ENCODE assay signal across 27 cellular contexts in genomic region chr12:131920902-131921840, GRCh38. TPM values are rescaled to one million over a fixed set of nuclear protein-coding genes. Genes with fewer than 3 reads are reported as not detected.
DNase-seq lines count a peak whose midpoint lies in the region; ATAC-seq and TF ChIP-seq lines count a peak whose summit lies in the region.
"Had no signal": no experiment of that assay in that cellular context is flagged by ENCODE, and none has a peak within 500 bp of the region (broad histone marks: within the 10 kb centered on the region; RNA-seq: fewer than 3 reads in every experiment).

No MANE protein-coding gene starts in this region.

- H3K4me1 ChIP-seq in left ventricle myocardium inferior = peaks cover 53% of the 10 kb centered on the region
- H3K4me1 ChIP-seq in neutrophil (ENCODE audit: control insufficient read depth in 1 of 2, insufficient read depth in 1 of 2, low read depth in 1 of 2, low read length in 1 of 2) = no peaks in the 10 kb centered on the region
- no peaks in the 10 kb centered on the region for H3K4me1 ChIP-seq in CD8-positive, alpha-beta T cell (ENCODE audit: insufficient read depth, low read length)
- H3K4me1 ChIP-seq: uterus had no signal

- intact Hi-C loops in CD14-positive monocyte (cut with micrococcal nuclease) = no loop called here
- intact Hi-C loops in left ventricle myocardium inferior (cut with micrococcal nuclease) = no loop called here
- intact Hi-C loops in CD8-positive, alpha-beta T cell (cut with DNase I, micrococcal nuclease) = no loop called here

- no peak for TF ChIP-seq CTCF in CD14-positive monocyte (IDR thresholded peaks at IDR 0.05)
- TF ChIP-seq CTCF in left ventricle myocardium inferior (IDR thresholded peaks at IDR 0.05; ENCODE audit: borderline replicate concordance) = no peak
- TF ChIP-seq CTCF in neutrophil (IDR thresholded peaks at IDR 0.05) = no peak
- no peak for TF ChIP-seq CTCF in CD8-positive, alpha-beta T cell (IDR thresholded peaks at IDR 0.05)

- POLR2A ChIA-PET in CD8-positive, alpha-beta T cell (lab: Charles Lee) = no interaction called here

- H3K27me3 Mint-ChIP-seq in CD14-positive monocyte (ENCODE audit: low read depth in 3 of 3) = peaks cover 0 to 4% (median 0%) of the 10 kb centered on the region in 3 donors
- H3K27me3 Mint-ChIP-seq in T-helper 17 cell = no peaks in the 10 kb centered on the region
- no peaks in the 10 kb centered on the region for H3K27me3 Mint-ChIP-seq in CD8-positive, alpha-beta T cell (ENCODE audit: low read depth)
- H3K27me3 Mint-ChIP-seq: activated CD8-positive, alpha-beta T cell treated with anti-CD3 and anti-CD28 coated beads for 36 hours; naive thymus-derived CD8-positive, alpha-beta T cell had no signal

- CTCF ChIA-PET in CD8-positive, alpha-beta T cell (lab: Charles Lee) = no interaction called here

- peaks cover 17% of the 10 kb centered on the region for H3K4me1 Mint-ChIP-seq in CD14-positive monocyte
- H3K4me1 Mint-ChIP-seq in T-helper 17 cell = no peaks in the 10 kb centered on the region
- H3K4me1 Mint-ChIP-seq in CD8-positive, alpha-beta T cell (ENCODE audit: low read depth) = peaks cover 7% of the 10 kb centered on the region

- H3K36me3 ChIP-seq in left ventricle myocardium inferior (peaks cover 55% of the 10 kb centered on the region), neutrophil (peaks cover 73% of the 10 kb centered on the region)
- no peaks in the 10 kb centered on the region for H3K36me3 ChIP-seq in CD8-positive, alpha-beta T cell (ENCODE audit: insufficient read depth, low read length)
- H3K36me3 ChIP-seq: uterus had no signal

- H3K36me3 Mint-ChIP-seq in CD14-positive monocyte (peaks cover 36 to 52% of the 10 kb centered on the region in 2 donors), T-helper 17 cell (ENCODE audit: low read depth) (no peaks in the 10 kb centered on the region)
- peaks cover 19% of the 10 kb centered on the region for H3K36me3 Mint-ChIP-seq in CD8-positive, alpha-beta T cell
- H3K36me3 Mint-ChIP-seq: activated naive CD4-positive, alpha-beta T cell treated with anti-CD3 and anti-CD28 coated beads, Interleukin-2, amount 50 U/mL, for 72 hours had no signal

- H3K27ac ChIP-seq in left ventricle myocardium inferior (replicated peaks) (peak overlapping the region; percentile 87), neutrophil (peak overlapping the region; percentile 50)
- no peak overlapping the region for H3K27ac ChIP-seq in CD8-positive, alpha-beta T cell (ENCODE audit: low read depth, low read length)
- H3K27ac ChIP-seq: coronary artery, epithelial cell of prostate, PC-9, uterus had no signal

- H3K4me3 ChIP-seq in left ventricle myocardium inferior = no peak overlapping the region
- no peak overlapping the region for H3K4me3 ChIP-seq in neutrophil (ENCODE audit: low read depth in 1 of 2, low read length in 1 of 2)
- H3K4me3 ChIP-seq in CD8-positive, alpha-beta T cell (ENCODE audit: low read depth, low read length) = no peak overlapping the region
- H3K4me3 ChIP-seq: coronary artery, PC-9, uterus had no signal

- H3K4me3 Mint-ChIP-seq in CD14-positive monocyte (no peak overlapping the region), T-helper 17 cell (no peak overlapping the region)
- no peak overlapping the region for H3K4me3 Mint-ChIP-seq in CD8-positive, alpha-beta T cell
- H3K4me3 Mint-ChIP-seq: activated CD8-positive, alpha-beta T cell treated with anti-CD3 and anti-CD28 coated beads for 36 hours; naive thymus-derived CD8-positive, alpha-beta T cell had no signal

- H3K27ac Mint-ChIP-seq in CD14-positive monocyte = no peak overlapping the region
- peak overlapping the region; percentile 72 for H3K27ac Mint-ChIP-seq in T-helper 17 cell
- no peak overlapping the region for H3K27ac Mint-ChIP-seq in CD8-positive, alpha-beta T cell
- H3K27ac Mint-ChIP-seq: activated CD8-positive, alpha-beta T cell treated with anti-CD3 and anti-CD28 coated beads for 36 hours; activated T-helper 2 cell treated with anti-CD3 and anti-CD28 coated beads, Interferon-gamma antibody, Interleukin-2, Interleukin-4, amounts not matched to agents 10 μg/mL and 5 μg/mL and 100 μg/mL, durations not matched to agents 14 hours and 24 hours and 36 hours had no signal

- DNase-seq in CD14-positive monocyte (ENCODE audit: low spot score) (peak; percentile 45), T-helper 17 cell (no peak), left ventricle myocardium inferior (peak; percentile 58), SKM-1 treated with dmso at 0.1 percent for 144 hours (lab: John Stamatoyannopoulos, UW; ENCODE audit: unreplicated experiment) (no peak)
- no peak for DNase-seq in NK-92 treated with Interleukin-12 subunit alpha and Interleukin-12 subunit beta, amount 100 ng/mL, for 24 hours (lab: John Stamatoyannopoulos, UW)
- DNase-seq in CD8-positive, alpha-beta T cell = no peak
- DNase-seq: activated CD8-positive, alpha-beta T cell treated with anti-CD3 and anti-CD28 coated beads for 36 hours; DMS 273 treated with DMSO at 0.1 percent for 48 hours; effector memory CD4-positive, alpha-beta T cell; EL; naive thymus-derived CD8-positive, alpha-beta T cell; NCI-H1436 treated with DMSO at 0.1 percent for 48 hours; NCI-H2107; NCI-H345; NCI-H69; PC-9; SHP77; small intestine; stimulated activated naive CD4-positive, alpha-beta T cell; uterus had no signal

- ATAC-seq in T-helper 17 cell (no peak), GM18520 (IDR thresholded peaks at IDR 0.05; ENCODE audit: unreplicated experiment) (no peak)
- ATAC-seq in CD8-positive, alpha-beta T cell = no peak
- ATAC-seq: activated CD8-positive, alpha-beta T cell treated with anti-CD3 and anti-CD28 coated beads for 36 hours; activated naive CD4-positive, alpha-beta T cell treated with anti-CD3 and anti-CD28 coated beads, Interleukin-2, amount 50 U/mL, for 72 hours; HCT116; naive thymus-derived CD8-positive, alpha-beta T cell had no signal

- no peaks in the 10 kb centered on the region for H3K9me3 ChIP-seq in T-helper 17 cell (ENCODE audit: control insufficient read depth, low read length, poor library complexity, severe bottlenecking)
- H3K9me3 ChIP-seq in left ventricle myocardium inferior (replicated peaks) = no peaks in the 10 kb centered on the region
- H3K9me3 ChIP-seq in neutrophil = no peaks in the 10 kb centered on the region
- no peaks in the 10 kb centered on the region for H3K9me3 ChIP-seq in CD8-positive, alpha-beta T cell (ENCODE audit: low read length)
- H3K9me3 ChIP-seq: uterus had no signal

- no peaks in the 10 kb centered on the region for H3K27me3 ChIP-seq in left ventricle myocardium inferior (ENCODE audit: low read depth)
- H3K27me3 ChIP-seq in neutrophil = peaks cover 8% of the 10 kb centered on the region
- H3K27me3 ChIP-seq in CD8-positive, alpha-beta T cell (ENCODE audit: insufficient read depth, low read length) = no peaks in the 10 kb centered on the region
- H3K27me3 ChIP-seq: uterus had no signal

- peaks cover 0 to 3% (median 0%) of the 10 kb centered on the region in 7 donors for H3K9me3 Mint-ChIP-seq in CD14-positive monocyte
- no peaks in the 10 kb centered on the region for H3K9me3 Mint-ChIP-seq in CD8-positive, alpha-beta T cell
- H3K9me3 Mint-ChIP-seq: activated CD8-positive, alpha-beta T cell treated with anti-CD3 and anti-CD28 coated beads for 36 hours; activated naive CD4-positive, alpha-beta T cell treated with anti-CD3 and anti-CD28 coated beads, Interleukin-2, amount 50 U/mL, for 72 hours; activated T-helper 2 cell treated with anti-CD3 and anti-CD28 coated beads, Interferon-gamma antibody, Interleukin-2, Interleukin-4, amounts not matched to agents 10 μg/mL and 5 μg/mL and 100 μg/mL, durations not matched to agents 14 hours and 24 hours and 36 hours; naive thymus-derived CD8-positive, alpha-beta T cell had no signal

RNA-seq across cellular contexts. Expression of gene PUS1, which starts 7.9 kb away (rescaled TPM):
- polyA plus RNA-seq in CD14-positive monocyte = 1 to 10 TPM; 5.1 to 6.9 TPM
- 10 to 100 TPM; 23.6 TPM for total RNA-seq in T-helper 17 cell
- 7.7 TPM for total RNA-seq in left ventricle myocardium inferior
- total RNA-seq in CD8-positive, alpha-beta T cell = 10 to 100 TPM; 17.5 to 17.9 TPM

RNA-seq across cellular contexts. Expression of gene ULK1, which starts 26.7 kb away (rescaled TPM):
- polyA plus RNA-seq in CD14-positive monocyte = 1 to 10 TPM; 1.0 to 1.3 TPM
- total RNA-seq in T-helper 17 cell = 10 to 100 TPM; 91.9 to 97.2 TPM
- total RNA-seq in left ventricle myocardium inferior = 57.4 TPM
- total RNA-seq in CD8-positive, alpha-beta T cell = 10 to 100 TPM; 76.6 to 79.9 TPM

RNA-seq across cellular contexts. Expression of gene EP400, which starts 28.6 kb away (rescaled TPM):
- polyA plus RNA-seq in CD14-positive monocyte = under 1 TPM; 0.65 to 0.81 TPM
- total RNA-seq in T-helper 17 cell (10 to 100 TPM; 67.4 to 79.0 TPM), left ventricle myocardium inferior (15.3 TPM)
- total RNA-seq in CD8-positive, alpha-beta T cell = 10 to 100 TPM; 53.1 to 53.9 TPM

Comparison
In these comparisons a context has a peak if more than half of its experiments do, and no peak if none do; other contexts are left out.
1. DNase-seq: peak in CD14-positive monocyte (single experiment) and left ventricle myocardium inferior (single experiment); none in T-helper 17 cell (0 of 3), NK-92 treated with Interleukin-12 subunit alpha and Interleukin-12 subunit beta, amount 100 ng/mL, for 24 hours (single experiment), SKM-1 treated with dmso at 0.1 percent for 144 hours (single experiment) and CD8-positive, alpha-beta T cell (0 of 7).